In genomic region chr14:103245624-103246031, GRCh38 we compare ENCODE assay signal across 8 cellular contexts.
A peak's percentile ranks its signal among the peaks of the same experiment; 100 is the strongest.
DNase-seq lines count a peak whose midpoint lies in the region; ATAC-seq, FAIRE-seq and TF ChIP-seq lines count a peak whose summit lies in the region.
"Not testable (repeated sequence)": the region's sequence is repeated elsewhere in the genome, so short reads cannot be mapped to it uniquely, and the experiment has no call there.

No MANE protein-coding gene starts in this region.

- not testable (repeated sequence) for H2AK5ac ChIP-seq in H1 (ENCODE audit: low read depth, low read length)

- not testable (repeated sequence) for H3K56ac ChIP-seq in H1 (replicated peaks; ENCODE audit: insufficient read length, low read depth, low read length)

- H3K14ac ChIP-seq in H1 (ENCODE audit: insufficient read length): not testable (repeated sequence)

- H3K4me1 ChIP-seq in adrenal gland (replicated peaks in 1 of 2); H1 (replicated peaks in 1 of 4; ENCODE audit: control insufficient read depth in 3 of 4, insufficient read depth in 4 of 4, low read length in 3 of 4); right cardiac atrium (ENCODE audit: control insufficient read depth, insufficient read depth, low read length); mucosa of descending colon (ENCODE audit: low read depth): not testable (repeated sequence)

- not testable (repeated sequence) for H2AFZ ChIP-seq in H1 (ENCODE audit: low read length)

- FAIRE-seq in H1 (lab: Jason Lieb, UNC): not testable (repeated sequence)

- not testable (repeated sequence) for H3K27me3 ChIP-seq in adrenal gland; H1 (replicated peaks in 1 of 4; ENCODE audit: control insufficient read depth in 3 of 4, extremely low read depth in 1 of 4, insufficient read depth in 3 of 4, low read length in 3 of 4); right cardiac atrium (ENCODE audit: control insufficient read depth, insufficient read depth)

- H3K18ac ChIP-seq in H1 (ENCODE audit: extremely low read depth, low read length): 0 out of 2 replicates have a peak overlapping the region, but pooled peaks have one; percentile 28

- H3K79me2 ChIP-seq in H1 (ENCODE audit: control insufficient read depth in 1 of 2, insufficient read depth in 2 of 2, low read length in 2 of 2): not testable (repeated sequence)

- not testable (repeated sequence) for H2BK12ac ChIP-seq in H1 (ENCODE audit: low read depth, low read length)

- H3K9me3 ChIP-seq in adrenal gland (replicated peaks in 1 of 3); H1 (ENCODE audit: insufficient read depth in 2 of 2, low read depth in 1 of 2, low read length in 1 of 2); right cardiac atrium (ENCODE audit: control insufficient read depth, low read length); mucosa of descending colon: not testable (repeated sequence)

- H3K79me1 ChIP-seq in H1 (ENCODE audit: low read depth, low read length): not testable (repeated sequence)

- peak overlapping the region in 3 of 5 donors; percentile 6 to 41 (median 40) for H3K27ac ChIP-seq in adrenal gland
- H3K27ac ChIP-seq in H1 (ENCODE audit: low read depth, low read length): not testable (repeated sequence)
- peak overlapping the region; percentile 16 for H3K27ac ChIP-seq in right cardiac atrium (ENCODE audit: low read length)

- CTCF ChIA-PET in H1 (lab: Charles Lee; ENCODE audit: partially characterized antibody): interaction anchor here (1.0 to 1.7 kb wide), 4 partner anchors 9 to 140 kb away, joined by 3 to 5 read pairs (median 4); no protein-coding TSS in a partner anchor

- TF ChIP-seq EP300 in H1 (IDR thresholded peaks at IDR 0.05; ENCODE audit: borderline replicate concordance in 1 of 2, low read depth in 2 of 2, low read length in 2 of 2): not testable (repeated sequence)

- not testable (repeated sequence) for H4K8ac ChIP-seq in H1 (ENCODE audit: extremely low read depth, insufficient read depth, low read length)

- not testable (repeated sequence) for H3K4ac ChIP-seq in H1 (replicated peaks; ENCODE audit: insufficient read length, low read depth, low read length)

- peak overlapping the region; percentile 54; the same call in 1 of the 2 replicates for H2BK5ac ChIP-seq in H1 (ENCODE audit: low read depth, low read length)

- not testable (repeated sequence) for H2BK120ac ChIP-seq in H1 (replicated peaks; ENCODE audit: low read depth, low read length)

- not testable (repeated sequence) for H4K5ac ChIP-seq in H1 (ENCODE audit: insufficient read length, low read depth, low read length)

- not testable (repeated sequence) for H3K9ac ChIP-seq in H1 (replicated peaks in 1 of 4; ENCODE audit: extremely low read depth in 1 of 4, low read depth in 3 of 4, low read length in 3 of 4)

- not testable (repeated sequence) for H3K23ac ChIP-seq in H1 (ENCODE audit: insufficient read length)

- H2BK15ac ChIP-seq in H1 (ENCODE audit: low read length): not testable (repeated sequence)

- DNase-seq in AG08396 (ENCODE audit: low spot score): peak; percentile 62
- DNase-seq in GM04504 (ENCODE audit: low read depth): peak; percentile 62
- peak; percentile 36 for DNase-seq in LHCN-M2 (ENCODE audit: low read depth)
- peak in 3 of 7 donors; percentile 48 to 64 (median 56) for DNase-seq in adrenal gland
- DNase-seq in H1 (ENCODE audit: low read depth in 1 of 2, low spot score in 2 of 2); right cardiac atrium; mucosa of descending colon: not testable (repeated sequence)
- DNase-seq in stromal cell of bone marrow (ENCODE audit: low read depth): peak; percentile 47

- not testable (repeated sequence) for H4K20me1 ChIP-seq in H1 (replicated peaks in 1 of 2; ENCODE audit: control insufficient read depth in 1 of 2, insufficient read depth in 2 of 2, low read length in 2 of 2)

- H3K23me2 ChIP-seq in H1 (ENCODE audit: low read depth, low read length): not testable (repeated sequence)

- TF ChIP-seq POLR2A in adrenal gland (IDR thresholded peaks at IDR 0.05); H1 (IDR thresholded peaks at IDR 0.05; ENCODE audit: control extremely low read depth in 1 of 2, low read depth in 2 of 2, low read length in 2 of 2): not testable (repeated sequence)

- not testable (repeated sequence) for H4K91ac ChIP-seq in H1 (replicated peaks; ENCODE audit: insufficient read length, low read length)

- H3K4me2 ChIP-seq in H1 (ENCODE audit: insufficient read depth in 1 of 2, low read depth in 2 of 2, low read length in 2 of 2): not testable (repeated sequence)

- not testable (repeated sequence) for H3K36me3 ChIP-seq in adrenal gland (replicated peaks in 1 of 2); H1 (ENCODE audit: control insufficient read depth in 2 of 4, insufficient read depth in 4 of 4, low read length in 3 of 4); mucosa of descending colon (ENCODE audit: low read depth)

- intact Hi-C loops in adrenal gland (cut with DNase I); right cardiac atrium (cut with DNase I); mucosa of descending colon (cut with DNase I, micrococcal nuclease): not testable (repeated sequence)

- TF ChIP-seq CTCF in adrenal gland (IDR thresholded peaks at IDR 0.05); H1 (IDR thresholded peaks at IDR 0.05; ENCODE audit: control extremely low read depth in 1 of 3, insufficient read depth in 1 of 3, low read depth in 1 of 3, low read length in 3 of 3); mucosa of descending colon (IDR thresholded peaks at IDR 0.05): not testable (repeated sequence)

- WGBS in adrenal gland, 4 donors: 21 to 36% (median 25%) methylated on average over 3 of the region's 3 CpGs
- 80% methylated on average over 3 of the region's 3 CpGs; no CpG with 5 or more reads in 1 of the 2 experiments for WGBS in H1 (ENCODE audit: extremely low coverage in 1 of 2, insufficient coverage in 1 of 2, insufficient read length in 1 of 2, insufficient replicate concordance in 2 of 2, low coverage in 1 of 2, low lambda C conversion rate in 2 of 2, missing lambda C conversion rate in 1 of 2), 2 experiments
- 41% methylated on average over 3 of the region's 3 CpGs for WGBS in right cardiac atrium

- not testable (repeated sequence) for H2BK20ac ChIP-seq in H1 (ENCODE audit: low read length)

- not testable (repeated sequence) for ATAC-seq in right cardiac atrium
- peak; percentile 68 for ATAC-seq in mucosa of descending colon

- not testable (repeated sequence) for H3K4me3 ChIP-seq in adrenal gland; H1 (ENCODE audit: extremely low read depth in 1 of 4, insufficient read depth in 2 of 4, low read depth in 3 of 4, low read length in 4 of 4); right cardiac atrium (ENCODE audit: low read length); mucosa of descending colon

- POLR2A ChIA-PET in H1 (lab: Charles Lee; ENCODE audit: partially characterized antibody): not testable (repeated sequence)

- not testable (repeated sequence) for TF ChIP-seq RAD21 in H1 (IDR thresholded peaks at IDR 0.05 in 1 of 2, conservative IDR thresholded peaks at IDR 0.05 in 1 of 2; ENCODE audit: low read depth in 2 of 2, low read length in 2 of 2)
